ENCODE assay signal across 18 cellular contexts in the genomic region with DNA sequence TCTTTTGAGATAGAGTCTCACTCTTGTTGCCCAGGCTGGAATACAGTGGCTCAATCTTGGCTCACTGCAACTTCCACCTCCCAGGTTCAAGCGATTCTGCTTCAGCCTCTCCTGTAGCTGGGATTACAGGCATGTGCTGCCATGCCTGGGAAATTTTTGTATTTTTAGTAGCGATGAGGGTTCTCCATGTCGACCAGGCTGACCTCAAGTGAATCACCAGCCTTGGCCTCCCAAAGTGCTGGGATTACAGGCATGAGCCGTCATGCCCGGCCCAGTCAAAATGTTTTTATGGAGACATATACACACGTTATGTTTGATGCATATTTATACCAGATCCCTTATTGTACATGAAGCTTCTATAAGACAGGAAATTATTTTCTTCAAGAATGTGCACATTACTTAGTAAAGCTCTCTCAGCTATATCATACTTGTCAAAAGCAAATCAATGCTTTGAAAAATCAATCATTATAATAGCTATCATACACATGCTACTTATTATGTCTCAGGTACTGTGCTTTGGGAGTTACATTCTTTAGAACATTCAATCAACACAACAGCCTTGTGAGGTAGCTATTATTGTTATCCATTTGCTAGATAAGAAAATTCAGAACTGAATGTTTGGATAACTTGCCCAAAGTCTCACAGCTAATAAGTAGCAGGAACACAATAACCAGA.
A peak's percentile ranks its signal among the peaks of the same experiment; 100 is the strongest.
DNase-seq lines count a peak whose midpoint lies in the region; FAIRE-seq and TF ChIP-seq lines count a peak whose summit lies in the region.
"Had no signal": no experiment of that assay in that cellular context is flagged by ENCODE, and none has a peak within 500 bp of the region (broad histone marks: within the 10 kb centered on the region; RNA-seq: fewer than 3 reads in every experiment).

No MANE protein-coding gene starts in this region.

- H3K23ac ChIP-seq in mesendoderm (ENCODE audit: low read length), result no peak overlapping the region

- H4K5ac ChIP-seq in mesendoderm (ENCODE audit: low read length), result no peak overlapping the region

- no peak overlapping the region for H4K8ac ChIP-seq in mesendoderm (ENCODE audit: low read depth, low read length)

- H3K4me3 ChIP-seq in MG63 (no peak overlapping the region), bronchial epithelial cell (ENCODE audit: low read depth, low read length) (no peak overlapping the region), neural cell (ENCODE audit: low read length) (no peak overlapping the region), small intestine (ENCODE audit: low read depth in 1 of 2, low read length in 2 of 2) (no peak overlapping the region), mesendoderm (ENCODE audit: low read length) (no peak overlapping the region)

- no peaks in the 10 kb centered on the region for H3K79me1 ChIP-seq in mesendoderm (ENCODE audit: low read length)

- DNase-seq in HK-2 (ENCODE audit: unreplicated experiment), result peak; percentile 2
- peak; percentile 18 for DNase-seq in MG63
- peak; percentile 80 for DNase-seq in bronchial epithelial cell (ENCODE audit: low read depth)
- DNase-seq in activated CD8-positive, alpha-beta memory T cell treated with anti-CD3 and anti-CD28 coated beads, Interleukin-2, amount 50 U/mL, for 48 hours, result no peak
- DNase-seq in small intestine, result no peak
- no peak for DNase-seq in mesendoderm
- DNase-seq: C1 segment of cervical spinal cord; CD8-positive, alpha-beta memory T cell; DMS79 treated with DMSO at 0.1 percent for 48 hours; MM.1S; NCI-H1092 treated with DMSO at 0.1 percent for 48 hours; NCI-H2081 treated with DMSO at 0.1 percent for 48 hours; NCI-H446 treated with DMSO at 0.1 percent for 48 hours had no signal

- H2BK5ac ChIP-seq in mesendoderm (ENCODE audit: low read length), result no peak overlapping the region

- H3F3A ChIP-seq in neural cell (ENCODE audit: insufficient read depth, low read length, poor library complexity, severe bottlenecking), result no peaks in the 10 kb centered on the region

- 79 to 88% (median 81%) methylated on average over 6 of the region's 6 CpGs for WGBS in small intestine, 3 donors
- WGBS in mesendoderm (ENCODE audit: extremely low coverage, insufficient coverage, low lambda C conversion rate), result no CpG with 5 or more reads among the region's 6 CpGs

- peak; percentile 93 for TF ChIP-seq EP300 in neural cell (conservative IDR thresholded peaks at IDR 0.05; ENCODE audit: poor library complexity, severe bottlenecking)

- no peak overlapping the region for H3K4ac ChIP-seq in mesendoderm (ENCODE audit: low read depth, low read length)

- no peaks in the 10 kb centered on the region for H3K9me2 ChIP-seq in neural cell (ENCODE audit: insufficient read depth, low read length)

- no peak for TF ChIP-seq RAD21 in neural cell (conservative IDR thresholded peaks at IDR 0.05)

- H2AK5ac ChIP-seq in mesendoderm (ENCODE audit: low read length), result no peak overlapping the region

- FAIRE-seq in bronchial epithelial cell (lab: Jason Lieb, UNC), result no peak
- no peak for FAIRE-seq in small intestine (lab: Jason Lieb, UNC)
- FAIRE-seq: D721Med, H1, RCC 7860 had no signal

- H3K36me3 ChIP-seq in MG63 (no peaks in the 10 kb centered on the region), bronchial epithelial cell (ENCODE audit: control insufficient read depth, insufficient read depth, low read length) (no peaks in the 10 kb centered on the region), neural cell (ENCODE audit: insufficient read depth, low read length) (no peaks in the 10 kb centered on the region), small intestine (ENCODE audit: control insufficient read depth in 2 of 2, insufficient read depth in 2 of 2, low read length in 2 of 2) (no peaks in the 10 kb centered on the region), mesendoderm (ENCODE audit: control insufficient read depth, insufficient read depth, low read length) (no peaks in the 10 kb centered on the region)

- H3K9ac ChIP-seq in neural cell (ENCODE audit: low read length) (no peak overlapping the region), mesendoderm (ENCODE audit: low read length) (no peak overlapping the region)
- H3K9ac ChIP-seq: KMS-11 had no signal

- no peak for TF ChIP-seq CTCF in bronchial epithelial cell (IDR thresholded peaks at IDR 0.05; ENCODE audit: insufficient read depth, low read length, severe bottlenecking)
- no peak for TF ChIP-seq CTCF in neural cell (IDR thresholded peaks at IDR 0.05; ENCODE audit: poor library complexity, severe bottlenecking)

- H4K20me1 ChIP-seq in neural cell (ENCODE audit: insufficient read depth), result no peaks in the 10 kb centered on the region

- H3K9me3 ChIP-seq in MG63 (no peaks in the 10 kb centered on the region), neural cell (ENCODE audit: low read length) (no peaks in the 10 kb centered on the region), small intestine (ENCODE audit: control insufficient read depth, low read depth) (no peaks in the 10 kb centered on the region)

- no peak overlapping the region for H3K56ac ChIP-seq in mesendoderm (ENCODE audit: low read length)

- H3K79me2 ChIP-seq in neural cell (replicated peaks; ENCODE audit: insufficient read depth, low read length) (no peaks in the 10 kb centered on the region), mesendoderm (ENCODE audit: control insufficient read depth, insufficient read depth, low read length) (no peaks in the 10 kb centered on the region)

- no peak overlapping the region for H2BK120ac ChIP-seq in mesendoderm (ENCODE audit: low read depth, low read length)

- H3K4me1 ChIP-seq in small intestine (ENCODE audit: control insufficient read depth in 2 of 2, insufficient read depth in 1 of 2, low read depth in 1 of 2, low read length in 1 of 2) (no peaks in the 10 kb centered on the region), mesendoderm (ENCODE audit: control insufficient read depth, low read depth, low read length) (no peaks in the 10 kb centered on the region)

- no peak overlapping the region for H3K27ac ChIP-seq in neural cell (ENCODE audit: low read length)
- no peak overlapping the region for H3K27ac ChIP-seq in small intestine (ENCODE audit: low read depth in 1 of 2, low read length in 1 of 2)
- H3K27ac ChIP-seq in mesendoderm (ENCODE audit: low read depth, low read length), result no peak overlapping the region
- H3K27ac ChIP-seq: KMS-11 had no signal

- H3K18ac ChIP-seq in mesendoderm (ENCODE audit: low read length), result no peak overlapping the region

- no peak overlapping the region for H2BK15ac ChIP-seq in mesendoderm (replicated peaks; ENCODE audit: low read depth)

- H3K4me2 ChIP-seq in neural cell (ENCODE audit: low read length) (no peak overlapping the region), mesendoderm (ENCODE audit: low read length) (no peak overlapping the region)
- H3K4me2 ChIP-seq: KMS-11 had no signal

- H2AFZ ChIP-seq in neural cell (ENCODE audit: low read depth, low read length), result no peak overlapping the region

- no peaks in the 10 kb centered on the region; the same call in 1 of the 2 replicates for H3K27me3 ChIP-seq in MG63
- no peaks in the 10 kb centered on the region for H3K27me3 ChIP-seq in bronchial epithelial cell (ENCODE audit: control insufficient read depth, insufficient read depth, low read length)
- H3K27me3 ChIP-seq in neural cell (ENCODE audit: insufficient read depth, low read depth, low read length), result no peaks in the 10 kb centered on the region
- H3K27me3 ChIP-seq in small intestine (ENCODE audit: control insufficient read depth in 2 of 2, insufficient read depth in 2 of 2, low read length in 2 of 2), result no peaks in the 10 kb centered on the region
- no peaks in the 10 kb centered on the region for H3K27me3 ChIP-seq in mesendoderm (ENCODE audit: insufficient read depth, low read length, poor library complexity)

TF ChIP-seq in neural cell, 6 proteins besides CTCF, POLR2A, EP300 and RAD21:
- TF ChIP-seq POLR2AphosphoS5 (IDR thresholded peaks at IDR 0.05), result peak; percentile 84
- TF ChIP-seq SMC3 (conservative IDR thresholded peaks at IDR 0.05; ENCODE audit: poor library complexity), result no peak

Comparison
In these comparisons a context has a peak if more than half of its experiments do, and no peak if none do; other contexts are left out.
1. DNase-seq: peak in HK-2 (single experiment), MG63 (single experiment) and bronchial epithelial cell (single experiment); none in activated CD8-positive, alpha-beta memory T cell treated with anti-CD3 and anti-CD28 coated beads, Interleukin-2, amount 50 U/mL, for 48 hours (single experiment), small intestine (single experiment) and mesendoderm (single experiment).